In the genomic region with DNA sequence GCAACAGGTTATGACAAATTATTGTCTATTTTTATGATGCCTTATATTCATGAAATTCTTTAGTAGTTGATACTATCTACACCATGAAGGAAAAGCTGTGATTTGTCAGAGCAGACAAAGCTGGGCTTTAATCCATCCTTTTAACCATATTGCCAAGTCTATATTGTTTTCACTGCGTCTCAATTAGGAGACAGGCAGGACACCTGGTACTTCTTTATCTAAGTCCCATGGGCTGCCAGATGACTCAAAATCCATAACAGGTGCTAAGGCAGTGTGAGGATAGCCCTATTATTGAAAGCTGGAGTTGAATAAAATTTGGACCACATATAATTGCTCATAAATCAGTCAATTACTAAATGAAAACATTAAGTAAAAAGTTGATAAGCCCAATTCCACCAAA, we compare ENCODE assay signal across 13 cellular contexts. TPM values are rescaled to one million over a fixed set of nuclear protein-coding genes. Genes with fewer than 3 reads are reported as not detected.
DNase-seq lines count a peak whose midpoint lies in the region; ATAC-seq and TF ChIP-seq lines count a peak whose summit lies in the region.
"Had no signal": no experiment of that assay in that cellular context is flagged by ENCODE, and none has a peak within 500 bp of the region (broad histone marks: within the 10 kb centered on the region; RNA-seq: fewer than 3 reads in every experiment).

No MANE protein-coding gene starts in this region.

- peak overlapping the region; percentile 87 for H3K27ac Mint-ChIP-seq in glutamatergic neuron (ENCODE audit: unreplicated experiment)
- H3K27ac Mint-ChIP-seq: GM23338 had no signal

- H3K9me3 Mint-ChIP-seq in glutamatergic neuron (ENCODE audit: unreplicated experiment): peaks cover 4% of the 10 kb centered on the region
- H3K9me3 Mint-ChIP-seq: GM23338 had no signal

- H3K4me1 Mint-ChIP-seq in glutamatergic neuron (ENCODE audit: low read depth, unreplicated experiment): peaks cover 40% of the 10 kb centered on the region

- peak overlapping the region; percentile 68 for H3K4me3 Mint-ChIP-seq in glutamatergic neuron (ENCODE audit: unreplicated experiment)
- H3K4me3 Mint-ChIP-seq: GM23338 had no signal

- no peaks in the 10 kb centered on the region for H3K36me3 Mint-ChIP-seq in glutamatergic neuron (ENCODE audit: unreplicated experiment)

- DNase-seq in NCI-H2107 treated with DMSO at 0.1 percent for 48 hours (lab: John Stamatoyannopoulos, UW; ENCODE audit: unreplicated experiment) (peak; percentile 34), NCI-H2107 (lab: John Stamatoyannopoulos, UW) (no peak), NCI-H146 (lab: John Stamatoyannopoulos, UW) (peak; percentile 85), NCI-H82 treated with DMSO at 0.1 percent for 48 hours (lab: John Stamatoyannopoulos, UW; ENCODE audit: unreplicated experiment) (peak; percentile 98), glutamatergic neuron (peak; percentile 39), HEK293T (ENCODE audit: extremely low spot score) (no peak)
- DNase-seq: GF-D8, NCI-H1048, NCI-H510A treated with DMSO at 0.1 percent for 48 hours had no signal

- no peaks in the 10 kb centered on the region for H3K27me3 Mint-ChIP-seq in glutamatergic neuron (ENCODE audit: unreplicated experiment)

- ATAC-seq in GM18861 (IDR thresholded peaks at IDR 0.05; ENCODE audit: unreplicated experiment) (no peak), GM19452 (IDR thresholded peaks at IDR 0.05; ENCODE audit: unreplicated experiment) (no peak)
- ATAC-seq: GM23338 had no signal

- POLR2A ChIA-PET in HEK293T (lab: Yijun Ruan, JAX): no interaction called here

- no peak for TF ChIP-seq CTCF in glutamatergic neuron (IDR thresholded peaks at IDR 0.05; ENCODE audit: partially characterized antibody, unreplicated experiment)

- CTCF ChIA-PET in HEK293T (lab: Yijun Ruan, JAX): no interaction called here

TF ChIP-seq in HEK293T, 16 proteins besides CTCF, POLR2A, EP300 and RAD21:
- TF ChIP-seq TARDBP (IDR thresholded peaks at IDR 0.05) (no peak), LEF1 (IDR thresholded peaks at IDR 0.05; ENCODE audit: borderline replicate concordance) (no peak), NFRKB (IDR thresholded peaks at IDR 0.05) (no peak), ZNF384 (IDR thresholded peaks at IDR 0.05) (no peak), ARNT (IDR thresholded peaks at IDR 0.05) (no peak), BHLHE40 (IDR thresholded peaks at IDR 0.05; ENCODE audit: borderline replicate concordance) (no peak), L3MBTL2 (conservative IDR thresholded peaks at IDR 0.05) (no peak), FOXM1 (IDR thresholded peaks at IDR 0.05; ENCODE audit: borderline replicate concordance) (no peak), SUZ12 (IDR thresholded peaks at IDR 0.05) (no peak), SP1 (IDR thresholded peaks at IDR 0.05) (no peak), ELF4 (IDR thresholded peaks at IDR 0.05) (no peak)
- TF ChIP-seq, protein P1, sequence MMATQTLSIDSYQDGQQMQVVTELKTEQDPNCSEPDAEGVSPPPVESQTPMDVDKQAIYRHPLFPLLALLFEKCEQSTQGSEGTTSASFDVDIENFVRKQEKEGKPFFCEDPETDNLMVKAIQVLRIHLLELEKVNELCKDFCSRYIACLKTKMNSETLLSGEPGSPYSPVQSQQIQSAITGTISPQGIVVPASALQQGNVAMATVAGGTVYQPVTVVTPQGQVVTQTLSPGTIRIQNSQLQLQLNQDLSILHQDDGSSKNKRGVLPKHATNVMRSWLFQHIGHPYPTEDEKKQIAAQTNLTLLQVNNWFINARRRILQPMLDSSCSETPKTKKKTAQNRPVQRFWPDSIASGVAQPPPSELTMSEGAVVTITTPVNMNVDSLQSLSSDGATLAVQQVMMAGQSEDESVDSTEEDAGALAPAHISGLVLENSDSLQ (IDR thresholded peaks at IDR 0.05): no peak

RNA-seq across cellular contexts. Expression of a gene that starts 22.6 kb away (rescaled TPM):
- 21.7 TPM for total RNA-seq in glutamatergic neuron (ENCODE audit: unreplicated experiment)
- total RNA-seq: GM23338; T-helper 2 cell treated with Interferon-gamma antibody and Interleukin-4, amounts not matched to agents 100 ng/mL and 5 ng/mL, for 36 hours had no signal

Comparison
In these comparisons a context has a peak if more than half of its experiments do, and no peak if none do; other contexts are left out.
1. DNase-seq: peak in NCI-H2107 treated with DMSO at 0.1 percent for 48 hours (single experiment), NCI-H146 (single experiment), NCI-H82 treated with DMSO at 0.1 percent for 48 hours (single experiment) and glutamatergic neuron (single experiment); none in NCI-H2107 (single experiment) and HEK293T (single experiment).